ENCODE assay signal across 26 cellular contexts in genomic region chr12:63909746-63910145, GRCh38.
"Had no signal": no experiment of that assay in that cellular context is flagged by ENCODE, and none has a peak within 500 bp of the region (broad histone marks: within the 10 kb centered on the region; RNA-seq: fewer than 3 reads in every experiment).

No MANE protein-coding gene starts in this region.

- H3K4me3 ChIP-seq: ascending aorta, body of pancreas, K562, Peyer's patch, SJSA1 had no signal

- H3K27ac ChIP-seq: ascending aorta, body of pancreas, Peyer's patch, RWPE1, SJSA1, VCaP had no signal

- DNase-seq: activated CD4-positive, alpha-beta memory T cell treated with anti-CD3 and anti-CD28 coated beads for 36 hours; activated CD4-positive, alpha-beta T cell treated with anti-CD3 and anti-CD28 coated beads, Interleukin-2, amount 10 ng/mL, durations not matched to agents 7 days and 5 days; activated CD4-positive, CD25-positive, alpha-beta regulatory T cell; activated CD8-positive, alpha-beta memory T cell treated with anti-CD3 and anti-CD28 coated beads for 24 hours; activated effector memory CD4-positive, alpha-beta T cell treated with anti-CD3 and anti-CD28 coated beads, Interleukin-2, amount 50 U/mL, for 16 hours; activated naive CD4-positive, alpha-beta T cell treated with Interleukin-2 at 50 U/mL for 16 hours; activated naive CD8-positive, alpha-beta T cell treated with anti-CD3 and anti-CD28 coated beads, Interleukin-2, amount 50 U/mL, for 24 hours; activated T-cell treated with anti-CD3 and anti-CD28 coated beads, Interleukin-2, amount 50 U/mL, for 4 hours; amniotic stem cell; body of pancreas; Karpas-422; NCI-H1105 treated with DMSO at 0.1 percent for 48 hours; NCI-H1436 treated with DMSO at 0.1 percent for 48 hours; NCI-H187; NCI-H524; NCI-H748 treated with DMSO at 0.1 percent for 48 hours; Peyer's patch; Right ventricle myocardium superior; T-helper 1 cell had no signal

- ATAC-seq: activated naive CD4-positive, alpha-beta T cell treated with anti-CD3 and anti-CD28 coated beads, Interleukin-2, amount 50 U/mL, for 72 hours; activated naive CD8-positive, alpha-beta T cell treated with anti-CD3 and anti-CD28 coated beads, Interleukin-2, amount 50 U/mL, for 24 hours; activated T-cell treated with anti-CD3 and anti-CD28 coated beads, Interleukin-2, amount 50 U/mL, for 4 hours; body of pancreas; K562 had no signal

- H3K27me3 ChIP-seq: ascending aorta, body of pancreas, Peyer's patch, SJSA1 had no signal

- H3K9me3 Mint-ChIP-seq: activated CD4-positive, alpha-beta T cell treated with anti-CD3 and anti-CD28 coated beads, Interleukin-2, amount 10 ng/mL, durations not matched to agents 7 days and 5 days; activated naive CD4-positive, alpha-beta T cell treated with anti-CD3 and anti-CD28 coated beads, Interleukin-2, amount 50 U/mL, for 72 hours; activated T-cell treated with anti-CD3 and anti-CD28 coated beads, Interleukin-2, amount 50 U/mL, for 4 hours; central memory CD8-positive, alpha-beta T cell had no signal

- H3K27me3 Mint-ChIP-seq: activated CD4-positive, alpha-beta T cell treated with anti-CD3 and anti-CD28 coated beads, Interleukin-2, amount 10 ng/mL, durations not matched to agents 7 days and 5 days; central memory CD8-positive, alpha-beta T cell had no signal

- H3K9me3 ChIP-seq: body of pancreas, Peyer's patch had no signal

- H3K4me3 Mint-ChIP-seq: activated CD4-positive, alpha-beta memory T cell treated with anti-CD3 and anti-CD28 coated beads for 36 hours; activated CD4-positive, alpha-beta T cell treated with anti-CD3 and anti-CD28 coated beads, Interleukin-2, amount 10 ng/mL, durations not matched to agents 7 days and 5 days; activated naive CD8-positive, alpha-beta T cell treated with anti-CD3 and anti-CD28 coated beads, Interleukin-2, amount 50 U/mL, for 24 hours; activated T-cell treated with anti-CD3 and anti-CD28 coated beads, Interleukin-2, amount 50 U/mL, for 4 hours; central memory CD8-positive, alpha-beta T cell had no signal

- H3K36me3 ChIP-seq: ascending aorta, Peyer's patch, SJSA1 had no signal

- H3K4me1 Mint-ChIP-seq: activated CD4-positive, alpha-beta T cell treated with anti-CD3 and anti-CD28 coated beads, Interleukin-2, amount 10 ng/mL, durations not matched to agents 7 days and 5 days; activated naive CD8-positive, alpha-beta T cell treated with anti-CD3 and anti-CD28 coated beads, Interleukin-2, amount 50 U/mL, for 24 hours; central memory CD8-positive, alpha-beta T cell had no signal

- H3K4me1 ChIP-seq: ascending aorta, Peyer's patch had no signal

- H3K36me3 Mint-ChIP-seq: activated CD4-positive, alpha-beta memory T cell treated with anti-CD3 and anti-CD28 coated beads for 36 hours; activated naive CD4-positive, alpha-beta T cell treated with anti-CD3 and anti-CD28 coated beads, Interleukin-2, amount 50 U/mL, for 72 hours had no signal

- H3K27ac Mint-ChIP-seq: activated CD4-positive, alpha-beta memory T cell treated with anti-CD3 and anti-CD28 coated beads for 36 hours; activated CD4-positive, alpha-beta T cell treated with anti-CD3 and anti-CD28 coated beads, Interleukin-2, amount 10 ng/mL, durations not matched to agents 7 days and 5 days; activated naive CD4-positive, alpha-beta T cell treated with anti-CD3 and anti-CD28 coated beads, Interleukin-2, amount 50 U/mL, for 72 hours; activated naive CD8-positive, alpha-beta T cell treated with anti-CD3 and anti-CD28 coated beads, Interleukin-2, amount 50 U/mL, for 24 hours had no signal
